1 cellular context compared by ENCODE assay signal in the genomic region with DNA sequence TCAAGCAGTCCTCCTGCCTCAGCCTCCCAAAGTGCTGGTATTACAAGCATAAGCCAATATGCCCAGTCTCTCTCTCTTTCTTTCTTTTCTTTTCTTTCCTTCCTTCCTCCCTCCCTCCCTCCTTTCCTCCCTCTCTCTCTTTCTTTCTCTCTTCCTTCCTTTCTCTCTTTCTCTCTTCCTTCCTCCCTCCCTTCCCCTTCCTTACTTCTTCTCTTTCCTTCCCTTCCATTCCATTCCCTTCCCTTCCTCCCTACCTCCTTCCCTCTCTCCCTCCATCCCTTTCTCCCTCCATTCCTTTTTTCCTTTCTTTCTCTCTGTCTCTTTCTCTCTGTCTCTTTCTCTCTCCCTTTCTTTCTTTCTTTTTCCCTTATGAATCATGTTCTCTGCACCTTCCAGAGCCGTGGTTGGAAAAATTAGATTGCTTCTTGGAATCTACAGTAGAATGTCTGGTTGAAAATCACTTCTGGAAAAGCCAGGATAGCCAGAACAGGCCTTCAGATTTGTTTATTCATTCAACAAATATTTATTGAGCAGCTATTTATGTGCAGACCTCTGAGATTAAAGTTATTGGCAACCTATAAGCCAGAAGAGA.
TF ChIP-seq lines count a peak whose summit lies in the region.

No MANE protein-coding gene starts in this region.

TF ChIP-seq in HepG2, 621 proteins besides CTCF, POLR2A, EP300 and RAD21 (continued from another document):
- TF ChIP-seq, protein P1, sequence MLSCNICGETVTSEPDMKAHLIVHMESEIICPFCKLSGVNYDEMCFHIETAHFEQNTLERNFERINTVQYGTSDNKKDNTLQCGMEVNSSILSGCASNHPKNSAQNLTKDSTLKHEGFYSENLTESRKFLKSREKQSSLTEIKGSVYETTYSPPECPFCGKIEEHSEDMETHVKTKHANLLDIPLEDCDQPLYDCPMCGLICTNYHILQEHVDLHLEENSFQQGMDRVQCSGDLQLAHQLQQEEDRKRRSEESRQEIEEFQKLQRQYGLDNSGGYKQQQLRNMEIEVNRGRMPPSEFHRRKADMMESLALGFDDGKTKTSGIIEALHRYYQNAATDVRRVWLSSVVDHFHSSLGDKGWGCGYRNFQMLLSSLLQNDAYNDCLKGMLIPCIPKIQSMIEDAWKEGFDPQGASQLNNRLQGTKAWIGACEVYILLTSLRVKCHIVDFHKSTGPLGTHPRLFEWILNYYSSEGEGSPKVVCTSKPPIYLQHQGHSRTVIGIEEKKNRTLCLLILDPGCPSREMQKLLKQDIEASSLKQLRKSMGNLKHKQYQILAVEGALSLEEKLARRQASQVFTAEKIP (CRISPR knock-in tag; IDR thresholded peaks at IDR 0.05; ENCODE audit: borderline replicate concordance) = no peak
- no peak for TF ChIP-seq NFRKB (IDR thresholded peaks at IDR 0.05)
- TF ChIP-seq ZBTB7A (CRISPR knock-in tag; IDR thresholded peaks at IDR 0.05) = no peak
- no peak for TF ChIP-seq ZZZ3 (CRISPR knock-in tag; IDR thresholded peaks at IDR 0.05; ENCODE audit: borderline replicate concordance)
